ENCODE assay signal across 24 cellular contexts in genomic region chr5:67263656-67264055, GRCh38.
DNase-seq lines count a peak whose midpoint lies in the region; ATAC-seq and TF ChIP-seq lines count a peak whose summit lies in the region.
"Had no signal": no experiment of that assay in that cellular context is flagged by ENCODE, and none has a peak within 500 bp of the region (broad histone marks: within the 10 kb centered on the region; RNA-seq: fewer than 3 reads in every experiment).

No MANE protein-coding gene starts in this region.

- H3K27me3 ChIP-seq in RWPE2 (ENCODE audit: insufficient read depth, poor library complexity, severe bottlenecking): no peaks in the 10 kb centered on the region

- H3K9me3 ChIP-seq in RWPE2 (ENCODE audit: severe bottlenecking): no peaks in the 10 kb centered on the region
- H3K9me3 ChIP-seq: SJSA1 had no signal

- no peak for TF ChIP-seq CTCF in RWPE2 (IDR thresholded peaks at IDR 0.05; ENCODE audit: poor library complexity, severe bottlenecking)
- TF ChIP-seq CTCF in osteocyte (IDR thresholded peaks at IDR 0.05): no peak

- no peaks in the 10 kb centered on the region for H3K27me3 Mint-ChIP-seq in osteocyte (ENCODE audit: unreplicated experiment)

- no peak for DNase-seq in RWPE2 (ENCODE audit: low spot score)
- peak; percentile 47 for DNase-seq in cerebellum (ENCODE audit: low spot score)
- DNase-seq in osteocyte (ENCODE audit: extremely low spot score, unreplicated experiment): no peak
- no peak for DNase-seq in NCI-H2227 treated with DMSO at 0.1 percent for 48 hours (lab: John Stamatoyannopoulos, UW)
- DNase-seq in amygdala (lab: John Stamatoyannopoulos, UW): no peak
- DNase-seq: CD8-positive, alpha-beta memory T cell; DMS 273 treated with DMSO at 0.1 percent for 48 hours; DMS79 treated with DMSO at 0.1 percent for 48 hours; NCI-H1092 treated with DMSO at 0.1 percent for 48 hours; NCI-H1436; NCI-H187; NCI-H2171 treated with DMSO at 0.1 percent for 48 hours; NCI-H524 treated with DMSO at 0.1 percent for 48 hours; NCI-H82; NK-92 treated with Interleukin-12 subunit alpha and Interleukin-12 subunit beta, amount 100 ng/mL, for 24 hours; PC-3; Right ventricle myocardium superior had no signal

- H3K36me3 ChIP-seq in RWPE2 (ENCODE audit: low read depth): no peaks in the 10 kb centered on the region
- H3K36me3 ChIP-seq: SJSA1 had no signal

- ATAC-seq in RWPE2 (ENCODE audit: low read depth) (no peak), GM19463 (IDR thresholded peaks at IDR 0.05; ENCODE audit: unreplicated experiment) (no peak), HG03469 (IDR thresholded peaks at IDR 0.05; ENCODE audit: unreplicated experiment) (no peak)
- ATAC-seq: HCT116, PC-3 had no signal

- no peak overlapping the region for H3K4me3 ChIP-seq in RWPE2 (ENCODE audit: severe bottlenecking)
- H3K4me3 ChIP-seq: SJSA1 had no signal

- peak overlapping the region; percentile 23 for H3K27ac Mint-ChIP-seq in osteocyte (ENCODE audit: unreplicated experiment)
- H3K27ac Mint-ChIP-seq: B cell; CD8-positive, alpha-beta memory T cell had no signal

- peaks cover 24% of the 10 kb centered on the region for H3K4me1 Mint-ChIP-seq in osteocyte (ENCODE audit: unreplicated experiment)
- H3K4me1 Mint-ChIP-seq: B cell; CD8-positive, alpha-beta memory T cell had no signal

- no peaks in the 10 kb centered on the region for H3K36me3 Mint-ChIP-seq in osteocyte (ENCODE audit: unreplicated experiment)

- peak overlapping the region; percentile 19 for H3K27ac ChIP-seq in RWPE2 (ENCODE audit: poor library complexity, severe bottlenecking)
- H3K27ac ChIP-seq: C4-2B, HL-60, SJSA1 had no signal

- H3K4me3 Mint-ChIP-seq in osteocyte (ENCODE audit: unreplicated experiment): no peak overlapping the region
- H3K4me3 Mint-ChIP-seq: B cell; CD8-positive, alpha-beta memory T cell had no signal

- H3K4me1 ChIP-seq in RWPE2 (ENCODE audit: insufficient read depth, poor library complexity, severe bottlenecking): peaks cover 28% of the 10 kb centered on the region

- no peaks in the 10 kb centered on the region for H3K9me3 Mint-ChIP-seq in osteocyte (ENCODE audit: unreplicated experiment)
- H3K9me3 Mint-ChIP-seq: CD8-positive, alpha-beta memory T cell had no signal
